17 cellular contexts compared by ENCODE assay signal in genomic region chr19:58372311-58373133, GRCh38. TPM values are rescaled to one million over a fixed set of nuclear protein-coding genes. Genes with fewer than 3 reads are reported as not detected.
A peak's percentile ranks its signal among the peaks of the same experiment; 100 is the strongest.
DNase-seq lines count a peak whose midpoint lies in the region; ATAC-seq and TF ChIP-seq lines count a peak whose summit lies in the region.
"Had no signal": no experiment of that assay in that cellular context is flagged by ENCODE, and none has a peak within 500 bp of the region (broad histone marks: within the 10 kb centered on the region; RNA-seq: fewer than 3 reads in every experiment).

No MANE protein-coding gene starts in this region.

- intact Hi-C loops in Caco-2 (cut with micrococcal nuclease; ENCODE audit: unreplicated experiment) = loop anchor here (2.0 kb wide), 1 partner anchor 46 kb away; the partner anchor contains the start of gene ZSCAN22

- H3K79me2 ChIP-seq in OCI-LY1 (ENCODE audit: insufficient read depth, low read length) = no peaks in the 10 kb centered on the region

- H3K27ac ChIP-seq in OCI-LY1 (ENCODE audit: low read depth, low read length, poor library complexity, severe bottlenecking) = no peak overlapping the region
- no peak overlapping the region for H3K27ac ChIP-seq in endodermal cell (ENCODE audit: low read depth, low read length)
- H3K27ac ChIP-seq in lung (ENCODE audit: low read depth in 1 of 2, low read length in 1 of 2) = peak overlapping the region in 1 of 2 donors; percentile 2
- H3K27ac ChIP-seq: epithelial cell of prostate had no signal

- H3K9me3 Mint-ChIP-seq in Caco-2 (ENCODE audit: unreplicated experiment) (no peaks in the 10 kb centered on the region), endodermal cell (no peaks in the 10 kb centered on the region)

- peak; percentile 65 for ATAC-seq in lung (ENCODE audit: insufficient read depth, low FRiP score)
- ATAC-seq: sciatic nerve had no signal

- H3K27me3 ChIP-seq in Caco-2 (replicated peaks; ENCODE audit: control insufficient read depth, insufficient read depth, low read length) (no peaks in the 10 kb centered on the region), OCI-LY1 (ENCODE audit: insufficient read depth, low read length) (no peaks in the 10 kb centered on the region), endodermal cell (ENCODE audit: control insufficient read depth, insufficient read depth, low read length, poor library complexity, severe bottlenecking) (no peaks in the 10 kb centered on the region), lung (ENCODE audit: control insufficient read depth, insufficient read depth) (no peaks in the 10 kb centered on the region)

- H3K9me2 ChIP-seq in OCI-LY1 (ENCODE audit: low read depth, low read length) = no peaks in the 10 kb centered on the region

- no peaks in the 10 kb centered on the region for H3K36me3 ChIP-seq in Caco-2 (ENCODE audit: control insufficient read depth, insufficient read depth, low read length)
- no peaks in the 10 kb centered on the region for H3K36me3 ChIP-seq in OCI-LY1 (ENCODE audit: insufficient read depth, low read length)
- no peaks in the 10 kb centered on the region for H3K36me3 ChIP-seq in endodermal cell (ENCODE audit: control insufficient read depth, insufficient read depth, low read length)
- H3K36me3 ChIP-seq in lung (ENCODE audit: control insufficient read depth in 2 of 2, insufficient read depth in 2 of 2, low read length in 2 of 2) = peaks cover 0 to 5% of the 10 kb centered on the region in 2 donors

- WGBS in endodermal cell (ENCODE audit: insufficient coverage in 1 of 2, insufficient read length in 1 of 2), 2 experiments = 84 to 89% methylated on average over 15 of the region's 15 CpGs
- 59 to 78% methylated on average over 15 of the region's 15 CpGs for WGBS in lung, 2 donors

- H3K27me3 Mint-ChIP-seq in Caco-2 (ENCODE audit: insufficient read depth, unreplicated experiment) = no peaks in the 10 kb centered on the region
- H3K27me3 Mint-ChIP-seq in endodermal cell (ENCODE audit: insufficient read depth) = no peaks in the 10 kb centered on the region

- CTCF ChIA-PET in Caco-2 (lab: Charles Lee) = interaction anchor here (1.8 kb wide), 1 partner anchor 10 kb away, joined by 4 read pairs; the partner anchor contains the start of gene ZNF497

- H2AFZ ChIP-seq in OCI-LY1 (ENCODE audit: low read length) = no peak overlapping the region

- H3K27ac Mint-ChIP-seq in Caco-2 (ENCODE audit: unreplicated experiment) = no peak overlapping the region
- no peak overlapping the region for H3K27ac Mint-ChIP-seq in endodermal cell

- POLR2A ChIA-PET in Caco-2 (lab: Charles Lee) = interaction anchor here (1.0 kb wide), 1 partner anchor 10 kb away, joined by 4 read pairs; the partner anchor contains the start of gene ZNF497

- H4K20me1 ChIP-seq in OCI-LY1 (ENCODE audit: insufficient read depth, low read length) = no peaks in the 10 kb centered on the region

- H3K4me1 ChIP-seq in Caco-2 = no peaks in the 10 kb centered on the region
- no peaks in the 10 kb centered on the region for H3K4me1 ChIP-seq in OCI-LY1 (ENCODE audit: insufficient read depth, low read length, severe bottlenecking)
- H3K4me1 ChIP-seq in endodermal cell (ENCODE audit: control insufficient read depth, insufficient read depth, low read length) = no peaks in the 10 kb centered on the region
- H3K4me1 ChIP-seq in lung (ENCODE audit: control insufficient read depth in 2 of 2, insufficient read depth in 2 of 2, low read length in 2 of 2) = peaks cover 0 to 7% of the 10 kb centered on the region in 2 donors

- H3K9me3 ChIP-seq in Caco-2 (no peaks in the 10 kb centered on the region), OCI-LY1 (ENCODE audit: low read length) (no peaks in the 10 kb centered on the region), endodermal cell (ENCODE audit: control insufficient read depth, low read length) (no peaks in the 10 kb centered on the region), lung (ENCODE audit: control insufficient read depth in 2 of 2, insufficient read depth in 1 of 2, low read length in 1 of 2) (peaks cover 0 to 2% of the 10 kb centered on the region in 2 donors)

- BruUV-seq in Caco-2 (replicated peaks; lab: Mats Ljungman, UMichigan) = no TSS peak

- TF ChIP-seq CTCF in Caco-2 (IDR thresholded peaks at IDR 0.05; ENCODE audit: insufficient read depth in 1 of 2, low read depth in 1 of 2, low read length in 1 of 2, severe bottlenecking in 1 of 2, unreplicated experiment in 1 of 2) = peak; percentile 39 to 45
- TF ChIP-seq CTCF in OCI-LY1 (IDR thresholded peaks at IDR 0.05; ENCODE audit: low read length) = peak; percentile 39; the same call in 1 of the 2 replicates
- TF ChIP-seq CTCF in endodermal cell (conservative IDR thresholded peaks at IDR 0.05) = peak; percentile 73
- no peak for TF ChIP-seq CTCF in lung (IDR thresholded peaks at IDR 0.05; ENCODE audit: control extremely low read depth, extremely low read depth)

- H3K4me3 ChIP-seq in Caco-2 (ENCODE audit: low read depth, low read length) (no peak overlapping the region), OCI-LY1 (ENCODE audit: low read depth, low read length, poor library complexity, severe bottlenecking) (no peak overlapping the region), endodermal cell (ENCODE audit: low read length) (no peak overlapping the region), lung (no peak overlapping the region)

- no peaks in the 10 kb centered on the region for H3F3A ChIP-seq in OCI-LY1 (ENCODE audit: insufficient read depth, low read length)

- peaks cover 6% of the 10 kb centered on the region for H3K36me3 Mint-ChIP-seq in Caco-2 (ENCODE audit: insufficient read depth, unreplicated experiment)
- peaks cover 4% of the 10 kb centered on the region for H3K36me3 Mint-ChIP-seq in endodermal cell (ENCODE audit: low read depth)

- H3K4me3 Mint-ChIP-seq in Caco-2 (ENCODE audit: unreplicated experiment) (no peak overlapping the region), endodermal cell (no peak overlapping the region)

- DNase-seq in Caco-2 (peak in 1 of 2 experiments; percentile 26), endodermal cell (peak; percentile 69), lung (ENCODE audit: low spot score) (peak; percentile 45), T1000 (lab: John Stamatoyannopoulos, UW) (no peak), GM19238 (ENCODE audit: insufficient read length, low spot score) (no peak), NCI-H345 (lab: John Stamatoyannopoulos, UW) (no peak), NCI-H748 treated with DMSO at 0.1 percent for 48 hours (lab: John Stamatoyannopoulos, UW) (no peak)
- DNase-seq: activated CD4-positive, alpha-beta T cell treated with anti-CD3 and anti-CD28 coated beads, Interleukin-2, amount 50 U/mL, for 1 hour; activated effector memory CD4-positive, alpha-beta T cell treated with anti-CD3 and anti-CD28 coated beads, Interleukin-2, amount 50 U/mL, for 16 hours; NCI-H1436 treated with DMSO at 0.1 percent for 48 hours; NCI-H774 had no signal

- H3K4me1 Mint-ChIP-seq in Caco-2 (ENCODE audit: low read depth, unreplicated experiment) (no peaks in the 10 kb centered on the region), endodermal cell (no peaks in the 10 kb centered on the region)

- H3K9ac ChIP-seq in OCI-LY1 (ENCODE audit: low read length) (no peak overlapping the region), endodermal cell (ENCODE audit: extremely low read depth, low read length, poor library complexity, severe bottlenecking) (no peak overlapping the region)

- no peak overlapping the region for H3K4me2 ChIP-seq in OCI-LY1 (ENCODE audit: low read length)

RNA-seq across cellular contexts. Expression of gene ZNF837, which starts 8.3 kb away (rescaled TPM):
- 2.2 and 2.3 TPM in 2 replicates for total RNA-seq in Caco-2 (2022)
- total RNA-seq in endodermal cell = 1 to 10 TPM; 3.1 to 3.8 TPM
- 3.6 TPM for polyA plus RNA-seq in endodermal cell (2013, experiment 1 of 2)
- 2.3 TPM for polyA plus RNA-seq in endodermal cell (2013, experiment 2 of 2)
- total RNA-seq in lung = 1 to 10 TPM; 2.5 to 3.2 TPM
- polyA plus RNA-seq in lung = 1 to 10 TPM; 1.7 to 2.9 TPM

RNA-seq across cellular contexts. Expression of gene ZNF497, which starts 10.0 kb away (rescaled TPM):
- 1.6 and 1.7 TPM in 2 replicates for total RNA-seq in Caco-2 (2022)
- 1 to 10 TPM; 5.2 to 5.9 TPM for total RNA-seq in endodermal cell
- polyA plus RNA-seq in endodermal cell (2013, experiment 1 of 2) = 5.0 TPM
- 4.1 TPM for polyA plus RNA-seq in endodermal cell (2013, experiment 2 of 2)
- total RNA-seq in lung = 1 to 10 TPM; 3.5 to 3.8 TPM
- polyA plus RNA-seq in lung = 1 to 10 TPM in 1 of 2 donors, under 1 TPM in 1; 0.97 to 1.3 TPM

RNA-seq across cellular contexts. Expression of gene RPS5, which starts 14.5 kb away (rescaled TPM):
- 1,436 and 1,611 TPM in 2 replicates for total RNA-seq in Caco-2 (2022)
- 1,000 to 10,000 TPM in 1 of 2 donors, 100 to 1,000 TPM in 1; 896 to 1,039 TPM for total RNA-seq in endodermal cell
- 1,332 TPM for polyA plus RNA-seq in endodermal cell (2013, experiment 1 of 2)
- 1,223 TPM for polyA plus RNA-seq in endodermal cell (2013, experiment 2 of 2)
- total RNA-seq in lung = 1,000 to 10,000 TPM in 1 of 2 donors, 100 to 1,000 TPM in 1; 927 to 1,036 TPM
- polyA plus RNA-seq in lung = 1,000 to 10,000 TPM; 1,145 to 1,802 TPM

RNA-seq across cellular contexts. Expression of gene A1BG, which starts 19.2 kb away (rescaled TPM):
- total RNA-seq in Caco-2 (2022) = 1.6 and 2.8 TPM in 2 replicates
- total RNA-seq in endodermal cell = 10 to 100 TPM; 12.6 to 16.4 TPM
- polyA plus RNA-seq in endodermal cell (2013, experiment 1 of 2) = 17.8 TPM
- polyA plus RNA-seq in endodermal cell (2013, experiment 2 of 2) = 19.7 TPM
- 10 to 100 TPM in 1 of 2 donors, 1 to 10 TPM in 1; 1.2 to 16.4 TPM for total RNA-seq in lung
- 10 to 100 TPM; 20.9 to 53.4 TPM for polyA plus RNA-seq in lung

RNA-seq across cellular contexts. Expression of gene RNF225, which starts 22.9 kb away (rescaled TPM):
- total RNA-seq in Caco-2 (2022) (0.73 and 1.3 TPM in 2 replicates), endodermal cell (under 1 TPM; 0.82 to 0.92 TPM), lung (1 to 10 TPM in 1 of 2 donors, under 1 TPM in 1; 0.26 to 1.5 TPM)
- polyA plus RNA-seq in endodermal cell (2013, experiment 1 of 2) = not detected
- polyA plus RNA-seq in endodermal cell (2013, experiment 2 of 2) = not detected
- polyA plus RNA-seq in lung = under 1 TPM in 1 of 2 donors, not detected in 1; 0.14 TPM
- total RNA-seq: Daoy, myocyte, sciatic nerve had no signal
- polyA plus RNA-seq: BJ had no signal

Comparison
In these comparisons a context has a peak if more than half of its experiments do, and no peak if none do; other contexts are left out.
1. DNase-seq: peak in endodermal cell (single experiment) and lung (single experiment); none in T1000 (single experiment), GM19238 (single experiment), NCI-H345 (single experiment) and NCI-H748 treated with DMSO at 0.1 percent for 48 hours (single experiment).